20 cellular contexts compared by ENCODE assay signal in the genomic region with DNA sequence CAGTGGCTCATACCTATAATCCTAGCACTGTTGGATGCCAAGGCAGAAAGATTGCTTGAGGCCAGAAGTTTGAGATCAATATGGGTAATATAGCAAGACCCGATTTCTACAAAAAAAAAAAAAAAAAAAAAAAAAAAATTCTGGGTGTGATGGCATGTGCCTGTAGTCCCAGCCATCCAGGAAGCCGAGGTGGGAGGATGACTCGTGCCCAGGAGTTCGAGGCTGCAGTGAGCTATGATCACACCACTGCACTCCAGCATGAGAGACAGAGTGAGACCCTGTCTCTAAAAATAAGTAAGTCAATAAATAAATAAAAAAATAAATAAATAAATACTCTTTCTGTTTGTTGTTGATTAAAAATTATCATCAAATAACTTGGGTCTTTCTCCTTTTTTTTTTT.
DNase-seq lines count a peak whose midpoint lies in the region; ATAC-seq, FAIRE-seq and TF ChIP-seq lines count a peak whose summit lies in the region.
"Had no signal": no experiment of that assay in that cellular context is flagged by ENCODE, and none has a peak within 500 bp of the region (broad histone marks: within the 10 kb centered on the region; RNA-seq: fewer than 3 reads in every experiment).

No MANE protein-coding gene starts in this region.

- no peaks in the 10 kb centered on the region for H3K36me3 ChIP-seq in small intestine (ENCODE audit: control insufficient read depth in 2 of 2, insufficient read depth in 2 of 2, low read length in 2 of 2)
- H3K36me3 ChIP-seq: BLaER1 treated with 17β-estradiol and CSF1 and Interleukin-3, amounts not matched to agents 10 nM and 100 nM had no signal

- no peaks in the 10 kb centered on the region for H3K27me3 ChIP-seq in small intestine (ENCODE audit: control insufficient read depth in 2 of 2, insufficient read depth in 2 of 2, low read length in 2 of 2)
- H3K27me3 ChIP-seq: BLaER1 treated with 17β-estradiol and CSF1 and Interleukin-3, amounts not matched to agents 10 nM and 100 nM had no signal

- no peak for FAIRE-seq in small intestine (lab: Jason Lieb, UNC)
- FAIRE-seq: D721Med, H1, HepG2 had no signal

- H3K27ac ChIP-seq in small intestine (ENCODE audit: low read depth in 1 of 2, low read length in 1 of 2) = no peak overlapping the region
- H3K27ac ChIP-seq: BLaER1 treated with 17β-estradiol and CSF1 and Interleukin-3, amounts not matched to agents 10 nM and 100 nM; SK-N-MC had no signal

- ATAC-seq in HG02840 (IDR thresholded peaks at IDR 0.05; ENCODE audit: low FRiP score, unreplicated experiment) = no peak
- ATAC-seq: HepG2 had no signal

- no peaks in the 10 kb centered on the region for H3K9me3 ChIP-seq in small intestine (ENCODE audit: control insufficient read depth, low read depth)
- H3K9me3 ChIP-seq: BLaER1 treated with 17β-estradiol and CSF1 and Interleukin-3, amounts not matched to agents 10 nM and 100 nM had no signal

- no peaks in the 10 kb centered on the region for H3K4me1 ChIP-seq in small intestine (ENCODE audit: control insufficient read depth in 2 of 2, insufficient read depth in 1 of 2, low read depth in 1 of 2, low read length in 1 of 2)

- WGBS in small intestine, 3 donors = 55 to 80% (median 71%) methylated on average over 4 of the region's 4 CpGs

- peak; percentile 1 for DNase-seq in stimulated activated CD4-positive, alpha-beta T cell treated with anti-CD3 and anti-CD28 coated beads, Interleukin-4, amount 100 ng/mL, for 1 hour
- no peak for DNase-seq in stimulated activated CD4-positive, alpha-beta T cell treated with anti-CD3 and anti-CD28 coated beads, Interleukin-12 subunit alpha, Interleukin-12 subunit beta, amount 100 ng/mL, for 4 hours
- DNase-seq in HK-2 (ENCODE audit: unreplicated experiment) (peak; percentile 29), epithelial cell of esophagus (ENCODE audit: low read depth) (peak; percentile 11), germinal center (ENCODE audit: low spot score) (no peak), small intestine (no peak)
- DNase-seq: CD8-positive, alpha-beta memory T cell; KG1; NCI-H1436 treated with DMSO at 0.1 percent for 48 hours; NCI-H2081; NCI-H2171 treated with DMSO at 0.1 percent for 48 hours; NCI-H446 treated with DMSO at 0.1 percent for 48 hours; NCI-H748 treated with DMSO at 0.1 percent for 48 hours; SHP77 had no signal

- H3K4me3 ChIP-seq in epithelial cell of esophagus (ENCODE audit: low read length) = no peak overlapping the region
- H3K4me3 ChIP-seq in small intestine (ENCODE audit: low read depth in 1 of 2, low read length in 2 of 2) = no peak overlapping the region
- H3K4me3 ChIP-seq: BLaER1 treated with 17β-estradiol and CSF1 and Interleukin-3, amounts not matched to agents 10 nM and 100 nM; SK-N-MC had no signal

- no peak for TF ChIP-seq CTCF in epithelial cell of esophagus (IDR thresholded peaks at IDR 0.05; ENCODE audit: insufficient read depth, low read depth, low read length, missing control alignments)

Comparison
In these comparisons a context has a peak if more than half of its experiments do, and no peak if none do; other contexts are left out.
1. DNase-seq: peak in stimulated activated CD4-positive, alpha-beta T cell treated with anti-CD3 and anti-CD28 coated beads, Interleukin-4, amount 100 ng/mL, for 1 hour (single experiment), HK-2 (single experiment) and epithelial cell of esophagus (single experiment); none in stimulated activated CD4-positive, alpha-beta T cell treated with anti-CD3 and anti-CD28 coated beads, Interleukin-12 subunit alpha, Interleukin-12 subunit beta, amount 100 ng/mL, for 4 hours (single experiment), germinal center (single experiment) and small intestine (single experiment).